1 cellular context compared by ENCODE assay signal in genomic region chr17:82593590-82594087, GRCh38.
TF ChIP-seq lines count a peak whose summit lies in the region.

No MANE protein-coding gene starts in this region.

TF ChIP-seq in GM23338, 12 proteins besides CTCF, POLR2A, EP300 and RAD21 (continued from another document):
- TF ChIP-seq, protein P1, sequence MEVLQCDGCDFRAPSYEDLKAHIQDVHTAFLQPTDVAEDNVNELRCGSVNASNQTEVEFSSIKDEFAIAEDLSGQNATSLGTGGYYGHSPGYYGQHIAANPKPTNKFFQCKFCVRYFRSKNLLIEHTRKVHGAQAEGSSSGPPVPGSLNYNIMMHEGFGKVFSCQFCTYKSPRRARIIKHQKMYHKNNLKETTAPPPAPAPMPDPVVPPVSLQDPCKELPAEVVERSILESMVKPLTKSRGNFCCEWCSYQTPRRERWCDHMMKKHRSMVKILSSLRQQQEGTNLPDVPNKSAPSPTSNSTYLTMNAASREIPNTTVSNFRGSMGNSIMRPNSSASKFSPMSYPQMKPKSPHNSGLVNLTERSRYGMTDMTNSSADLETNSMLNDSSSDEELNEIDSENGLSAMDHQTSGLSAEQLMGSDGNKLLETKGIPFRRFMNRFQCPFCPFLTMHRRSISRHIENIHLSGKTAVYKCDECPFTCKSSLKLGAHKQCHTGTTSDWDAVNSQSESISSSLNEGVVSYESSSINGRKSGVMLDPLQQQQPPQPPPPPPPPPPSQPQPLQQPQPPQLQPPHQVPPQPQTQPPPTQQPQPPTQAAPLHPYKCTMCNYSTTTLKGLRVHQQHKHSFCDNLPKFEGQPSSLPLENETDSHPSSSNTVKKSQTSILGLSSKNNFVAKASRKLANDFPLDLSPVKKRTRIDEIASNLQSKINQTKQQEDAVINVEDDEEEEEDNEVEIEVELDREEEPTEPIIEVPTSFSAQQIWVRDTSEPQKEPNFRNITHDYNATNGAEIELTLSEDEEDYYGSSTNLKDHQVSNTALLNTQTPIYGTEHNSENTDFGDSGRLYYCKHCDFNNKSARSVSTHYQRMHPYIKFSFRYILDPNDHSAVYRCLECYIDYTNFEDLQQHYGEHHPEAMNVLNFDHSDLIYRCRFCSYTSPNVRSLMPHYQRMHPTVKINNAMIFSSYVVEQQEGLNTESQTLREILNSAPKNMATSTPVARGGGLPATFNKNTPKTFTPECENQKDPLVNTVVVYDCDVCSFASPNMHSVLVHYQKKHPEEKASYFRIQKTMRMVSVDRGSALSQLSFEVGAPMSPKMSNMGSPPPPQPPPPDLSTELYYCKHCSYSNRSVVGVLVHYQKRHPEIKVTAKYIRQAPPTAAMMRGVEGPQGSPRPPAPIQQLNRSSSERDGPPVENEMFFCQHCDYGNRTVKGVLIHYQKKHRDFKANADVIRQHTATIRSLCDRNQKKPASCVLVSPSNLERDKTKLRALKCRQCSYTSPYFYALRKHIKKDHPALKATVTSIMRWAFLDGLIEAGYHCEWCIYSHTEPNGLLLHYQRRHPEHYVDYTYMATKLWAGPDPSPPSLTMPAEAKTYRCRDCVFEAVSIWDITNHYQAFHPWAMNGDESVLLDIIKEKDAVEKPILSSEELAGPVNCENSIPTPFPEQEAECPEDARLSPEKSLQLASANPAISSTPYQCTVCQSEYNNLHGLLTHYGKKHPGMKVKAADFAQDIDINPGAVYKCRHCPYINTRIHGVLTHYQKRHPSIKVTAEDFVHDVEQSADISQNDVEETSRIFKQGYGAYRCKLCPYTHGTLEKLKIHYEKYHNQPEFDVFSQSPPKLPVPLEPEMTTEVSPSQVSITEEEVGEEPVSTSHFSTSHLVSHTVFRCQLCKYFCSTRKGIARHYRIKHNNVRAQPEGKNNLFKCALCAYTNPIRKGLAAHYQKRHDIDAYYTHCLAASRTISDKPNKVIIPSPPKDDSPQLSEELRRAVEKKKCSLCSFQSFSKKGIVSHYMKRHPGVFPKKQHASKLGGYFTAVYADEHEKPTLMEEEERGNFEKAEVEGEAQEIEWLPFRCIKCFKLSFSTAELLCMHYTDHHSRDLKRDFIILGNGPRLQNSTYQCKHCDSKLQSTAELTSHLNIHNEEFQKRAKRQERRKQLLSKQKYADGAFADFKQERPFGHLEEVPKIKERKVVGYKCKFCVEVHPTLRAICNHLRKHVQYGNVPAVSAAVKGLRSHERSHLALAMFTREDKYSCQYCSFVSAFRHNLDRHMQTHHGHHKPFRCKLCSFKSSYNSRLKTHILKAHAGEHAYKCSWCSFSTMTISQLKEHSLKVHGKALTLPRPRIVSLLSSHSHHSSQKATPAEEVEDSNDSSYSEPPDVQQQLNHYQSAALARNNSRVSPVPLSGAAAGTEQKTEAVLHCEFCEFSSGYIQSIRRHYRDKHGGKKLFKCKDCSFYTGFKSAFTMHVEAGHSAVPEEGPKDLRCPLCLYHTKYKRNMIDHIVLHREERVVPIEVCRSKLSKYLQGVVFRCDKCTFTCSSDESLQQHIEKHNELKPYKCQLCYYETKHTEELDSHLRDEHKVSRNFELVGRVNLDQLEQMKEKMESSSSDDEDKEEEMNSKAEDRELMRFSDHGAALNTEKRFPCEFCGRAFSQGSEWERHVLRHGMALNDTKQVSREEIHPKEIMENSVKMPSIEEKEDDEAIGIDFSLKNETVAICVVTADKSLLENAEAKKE (CRISPR knock-in tag; IDR thresholded peaks at IDR 0.05), result no peak
- TF ChIP-seq ZNF331 (CRISPR knock-in tag; IDR thresholded peaks at IDR 0.05; ENCODE audit: low read depth) (no peak), ETS1 (IDR thresholded peaks at IDR 0.05) (no peak)
